In genomic region chr18:21826641-21827302, GRCh38 we compare ENCODE assay signal across 24 cellular contexts.
DNase-seq lines count a peak whose midpoint lies in the region; ATAC-seq, FAIRE-seq and TF ChIP-seq lines count a peak whose summit lies in the region.
"Had no signal": no experiment of that assay in that cellular context is flagged by ENCODE, and none has a peak within 500 bp of the region (broad histone marks: within the 10 kb centered on the region; RNA-seq: fewer than 3 reads in every experiment).

No MANE protein-coding gene starts in this region.

- TF ChIP-seq CTCF in astrocyte (IDR thresholded peaks at IDR 0.05; ENCODE audit: insufficient read depth, low read depth, low read length): no peak
- no peak for TF ChIP-seq CTCF in foreskin fibroblast (IDR thresholded peaks at IDR 0.05; ENCODE audit: low read depth, low read length)
- TF ChIP-seq CTCF in hepatocyte (IDR thresholded peaks at IDR 0.05; ENCODE audit: poor library complexity): no peak
- no peak for TF ChIP-seq CTCF in natural killer cell (IDR thresholded peaks at IDR 0.05)

- ATAC-seq in Right ventricle myocardium inferior (peak; percentile 77), right cardiac atrium (peak; percentile 69 to 76), HG02763 (IDR thresholded peaks at IDR 0.05; ENCODE audit: unreplicated experiment) (no peak), natural killer cell (no peak)

- H3K36me3 ChIP-seq in astrocyte (ENCODE audit: insufficient read depth, low read length): no peaks in the 10 kb centered on the region
- H3K36me3 ChIP-seq in hepatocyte (replicated peaks; ENCODE audit: insufficient read depth, low read depth): no peaks in the 10 kb centered on the region
- H3K36me3 ChIP-seq: right lobe of liver had no signal

- H3K4me2 ChIP-seq in astrocyte (ENCODE audit: low read length) (peak overlapping the region; percentile 63), hepatocyte (no peak overlapping the region)
- H3K4me2 ChIP-seq: PC-9 had no signal

- H4K20me1 ChIP-seq in astrocyte (ENCODE audit: insufficient read depth, low read length): no peaks in the 10 kb centered on the region
- H4K20me1 ChIP-seq in hepatocyte (ENCODE audit: insufficient read depth, poor library complexity, severe bottlenecking): no peaks in the 10 kb centered on the region

- no peaks in the 10 kb centered on the region for H3K79me2 ChIP-seq in astrocyte (ENCODE audit: insufficient read depth, low read length)
- no peaks in the 10 kb centered on the region for H3K79me2 ChIP-seq in hepatocyte

- DNase-seq in Right ventricle myocardium inferior (ENCODE audit: missing footprints) (no peak), cardiac septum (ENCODE audit: low spot score) (no peak), astrocyte (ENCODE audit: low read depth) (no peak), right cardiac atrium (no peak), foreskin fibroblast (no peak), hepatocyte (ENCODE audit: low spot score) (no peak), natural killer cell (no peak)
- DNase-seq: ACHN; activated CD4-positive, alpha-beta T cell treated with anti-CD3 and anti-CD28 coated beads, Interleukin-2, amount 10 ng/mL, durations not matched to agents 24 days and 14 days; CD4-positive, CD25-positive, alpha-beta regulatory T cell; DMS79; glutamatergic neuron; mesendoderm; NCI-H2107; NCI-H748 treated with DMSO at 0.1 percent for 48 hours; PC-9; right lobe of liver; stimulated activated CD4-positive, alpha-beta T cell treated with anti-CD3 and anti-CD28 coated beads, Interleukin-2, amount 100 ng/mL, for 24 hours; stomach had no signal

- intact Hi-C loops in Right ventricle myocardium inferior (cut with DNase I): no loop called here
- intact Hi-C loops in cardiac septum (cut with DNase I): loop anchor here (5.0 to 10.0 kb wide), 3 partner anchors 82 to 438 kb away; partner anchors contain the start of genes GATA6 and MIB1
- intact Hi-C loops in right cardiac atrium (cut with DNase I): no loop called here
- intact Hi-C loops in natural killer cell (cut with micrococcal nuclease): no loop called here

- H3K27ac ChIP-seq in astrocyte (ENCODE audit: low read depth, low read length) (peak overlapping the region; percentile 24), right cardiac atrium (ENCODE audit: low read length) (no peak overlapping the region), hepatocyte (no peak overlapping the region)
- H3K27ac ChIP-seq: body of pancreas, PC-9, right lobe of liver had no signal

- H3K9me3 ChIP-seq in astrocyte (ENCODE audit: insufficient read depth, low read depth, low read length) (no peaks in the 10 kb centered on the region), right cardiac atrium (ENCODE audit: control insufficient read depth, low read length) (no peaks in the 10 kb centered on the region), hepatocyte (ENCODE audit: low read depth) (no peaks in the 10 kb centered on the region)
- H3K9me3 ChIP-seq: body of pancreas, right lobe of liver, stomach had no signal

- H3K36me3 Mint-ChIP-seq in astrocyte (ENCODE audit: low read depth, unreplicated experiment) (peaks cover 2% of the 10 kb centered on the region), natural killer cell (no peaks in the 10 kb centered on the region)

- H3K27me3 ChIP-seq in astrocyte (ENCODE audit: insufficient read depth, low read length): no peaks in the 10 kb centered on the region
- no peaks in the 10 kb centered on the region for H3K27me3 ChIP-seq in right cardiac atrium (ENCODE audit: control insufficient read depth, insufficient read depth)
- no peaks in the 10 kb centered on the region for H3K27me3 ChIP-seq in hepatocyte
- H3K27me3 ChIP-seq: body of pancreas, right lobe of liver, stomach had no signal

- no peak overlapping the region for H3K4me3 ChIP-seq in astrocyte (ENCODE audit: insufficient read depth, low read depth, low read length)
- peak overlapping the region; percentile 30 for H3K4me3 ChIP-seq in right cardiac atrium (ENCODE audit: low read length)
- H3K4me3 ChIP-seq in foreskin fibroblast (ENCODE audit: low read depth in 1 of 2, low read length in 2 of 2): no peak overlapping the region
- no peak overlapping the region for H3K4me3 ChIP-seq in hepatocyte
- H3K4me3 ChIP-seq: body of pancreas, PC-9, right lobe of liver, stomach had no signal

- FAIRE-seq in astrocyte (lab: Jason Lieb, UNC): no peak
- FAIRE-seq: urothelium cell line had no signal

- H3K4me1 ChIP-seq in astrocyte (ENCODE audit: insufficient read depth, low read length) (peaks cover 9% of the 10 kb centered on the region), right cardiac atrium (ENCODE audit: control insufficient read depth, insufficient read depth, low read length) (no peaks in the 10 kb centered on the region), hepatocyte (ENCODE audit: insufficient read depth) (no peaks in the 10 kb centered on the region)

- no peak overlapping the region for H3K9ac ChIP-seq in astrocyte (ENCODE audit: low read length)

- H2AFZ ChIP-seq in astrocyte (ENCODE audit: low read depth, low read length) (no peak overlapping the region), hepatocyte (no peak overlapping the region)
- H2AFZ ChIP-seq: PC-9 had no signal

- H3K27ac Mint-ChIP-seq in astrocyte (ENCODE audit: unreplicated experiment) (no peak overlapping the region), natural killer cell (no peak overlapping the region)
- H3K27ac Mint-ChIP-seq: activated CD4-positive, alpha-beta T cell treated with anti-CD3 and anti-CD28 coated beads, Interleukin-2, amount 10 ng/mL, durations not matched to agents 24 days and 14 days; activated naive CD4-positive, alpha-beta T cell treated with anti-CD3 and anti-CD28 coated beads, Interleukin-2, amount 50 U/mL, for 24 hours; CD4-positive, CD25-positive, alpha-beta regulatory T cell had no signal

- H3K27me3 Mint-ChIP-seq in astrocyte (ENCODE audit: low read depth, unreplicated experiment) (no peaks in the 10 kb centered on the region), natural killer cell (ENCODE audit: low read depth in 2 of 2) (no peaks in the 10 kb centered on the region)
- H3K27me3 Mint-ChIP-seq: activated CD4-positive, alpha-beta T cell treated with anti-CD3 and anti-CD28 coated beads, Interleukin-2, amount 10 ng/mL, durations not matched to agents 24 days and 14 days; activated naive CD4-positive, alpha-beta T cell treated with anti-CD3 and anti-CD28 coated beads, Interleukin-2, amount 50 U/mL, for 24 hours; CD4-positive, CD25-positive, alpha-beta regulatory T cell had no signal

- 63% methylated on average over 4 of the region's 4 CpGs for whole genome bisulfite sequencing in right cardiac atrium
- WGBS in hepatocyte (ENCODE audit: low lambda C conversion rate, missing lambda C conversion rate): 93% methylated on average over 4 of the region's 4 CpGs

- H3K4me3 Mint-ChIP-seq in astrocyte (ENCODE audit: unreplicated experiment) (no peak overlapping the region), natural killer cell (no peak overlapping the region)
- H3K4me3 Mint-ChIP-seq: activated CD4-positive, alpha-beta T cell treated with anti-CD3 and anti-CD28 coated beads, Interleukin-2, amount 10 ng/mL, durations not matched to agents 24 days and 14 days; activated naive CD4-positive, alpha-beta T cell treated with anti-CD3 and anti-CD28 coated beads, Interleukin-2, amount 50 U/mL, for 24 hours; CD4-positive, CD25-positive, alpha-beta regulatory T cell; neural crest cell had no signal

- H3K4me1 Mint-ChIP-seq in astrocyte (ENCODE audit: low read depth, unreplicated experiment) (peaks cover 17% of the 10 kb centered on the region), natural killer cell (no peaks in the 10 kb centered on the region)
- H3K4me1 Mint-ChIP-seq: activated CD4-positive, alpha-beta T cell treated with anti-CD3 and anti-CD28 coated beads, Interleukin-2, amount 10 ng/mL, durations not matched to agents 24 days and 14 days; activated naive CD4-positive, alpha-beta T cell treated with anti-CD3 and anti-CD28 coated beads, Interleukin-2, amount 50 U/mL, for 24 hours had no signal

- H3K9me3 Mint-ChIP-seq in astrocyte (ENCODE audit: unreplicated experiment) (no peaks in the 10 kb centered on the region), natural killer cell (no peaks in the 10 kb centered on the region)
- H3K9me3 Mint-ChIP-seq: activated CD4-positive, alpha-beta T cell treated with anti-CD3 and anti-CD28 coated beads, Interleukin-2, amount 10 ng/mL, durations not matched to agents 24 days and 14 days; activated naive CD4-positive, alpha-beta T cell treated with anti-CD3 and anti-CD28 coated beads, Interleukin-2, amount 50 U/mL, for 24 hours; CD4-positive, CD25-positive, alpha-beta regulatory T cell; neural crest cell had no signal

- no peaks in the 10 kb centered on the region for H3K9me2 ChIP-seq in hepatocyte (replicated peaks; ENCODE audit: insufficient read depth)

Comparison
In these comparisons a context has a peak if more than half of its experiments do, and no peak if none do; other contexts are left out.
1. ATAC-seq: peak in Right ventricle myocardium inferior (single experiment) and right cardiac atrium (2 of 2); none in HG02763 (single experiment) and natural killer cell (0 of 3).